8 cellular contexts compared by ENCODE assay signal in genomic region chr16:87764600-87765472, GRCh38. TPM values are rescaled to one million over a fixed set of nuclear protein-coding genes. Genes with fewer than 3 reads are reported as not detected.
DNase-seq lines count a peak whose midpoint lies in the region; FAIRE-seq and TF ChIP-seq lines count a peak whose summit lies in the region.

No MANE protein-coding gene starts in this region.

- peaks cover 18% of the 10 kb centered on the region for H3K79me2 ChIP-seq in fibroblast of lung (ENCODE audit: control insufficient read depth, insufficient read depth, low read length)

- peak overlapping the region; percentile 82 for H2AFZ ChIP-seq in fibroblast of lung (ENCODE audit: low read length)

- H3K36me3 ChIP-seq in BE2C, result peaks cover 25% of the 10 kb centered on the region
- H3K36me3 ChIP-seq in HAP-1 (replicated peaks), result peaks cover 41% of the 10 kb centered on the region
- peaks cover 6% of the 10 kb centered on the region for H3K36me3 ChIP-seq in WERI-Rb-1
- peaks cover 7% of the 10 kb centered on the region for H3K36me3 ChIP-seq in fibroblast of lung (ENCODE audit: control insufficient read depth, insufficient read depth, low read length)
- H3K36me3 ChIP-seq in skeletal muscle tissue (ENCODE audit: control insufficient read depth in 3 of 3, insufficient read depth in 3 of 3, low read length in 3 of 3), result peaks cover 14 to 32% (median 24%) of the 10 kb centered on the region in 3 donors

- no peak overlapping the region for H3K27ac ChIP-seq in WERI-Rb-1
- peak overlapping the region; percentile 94 for H3K27ac ChIP-seq in fibroblast of lung (ENCODE audit: insufficient read depth, low read length)
- H3K27ac ChIP-seq in skeletal muscle tissue (ENCODE audit: low read depth, low read length), result peak overlapping the region; percentile 88

- H3K4me1 ChIP-seq in BE2C (no peaks in the 10 kb centered on the region), HAP-1 (peaks cover 3% of the 10 kb centered on the region; the same call in 1 of the 2 replicates), fibroblast of lung (ENCODE audit: control insufficient read depth, extremely low read depth, insufficient read depth, low read length) (peaks cover 5% of the 10 kb centered on the region), skeletal muscle tissue (ENCODE audit: control insufficient read depth in 3 of 3, insufficient read depth in 3 of 3, low read length in 3 of 3) (peaks cover 14 to 25% (median 14%) of the 10 kb centered on the region in 3 donors)

- no peaks in the 10 kb centered on the region for H3K9me3 ChIP-seq in BE2C
- H3K9me3 ChIP-seq in HAP-1, result no peaks in the 10 kb centered on the region
- H3K9me3 ChIP-seq in WERI-Rb-1 (ENCODE audit: severe bottlenecking), result no peaks in the 10 kb centered on the region
- H3K9me3 ChIP-seq in fibroblast of lung (ENCODE audit: control insufficient read depth, insufficient read depth, low read depth, low read length), result no peaks in the 10 kb centered on the region
- no peaks in the 10 kb centered on the region for H3K9me3 ChIP-seq in skeletal muscle tissue (ENCODE audit: control insufficient read depth in 3 of 3, low read length in 3 of 3)

- TF ChIP-seq CTCF in BE2C (IDR thresholded peaks at IDR 0.05; ENCODE audit: low read depth, low read length) (no peak), WERI-Rb-1 (IDR thresholded peaks at IDR 0.05; ENCODE audit: low read depth, low read length) (no peak), fibroblast of lung (conservative IDR thresholded peaks at IDR 0.05 in 1 of 2, IDR thresholded peaks at IDR 0.05 in 1 of 2; ENCODE audit: low read depth in 1 of 2, low read length in 2 of 2) (no peak), D721Med (IDR thresholded peaks at IDR 0.05; ENCODE audit: insufficient read depth, missing control alignments) (no peak)

- peak overlapping the region; percentile 71 for H3K4me2 ChIP-seq in fibroblast of lung (ENCODE audit: extremely low read depth, insufficient read depth, low read length)

- H3K27me3 ChIP-seq in BE2C, result no peaks in the 10 kb centered on the region
- H3K27me3 ChIP-seq in HAP-1 (ENCODE audit: low read depth), result no peaks in the 10 kb centered on the region
- H3K27me3 ChIP-seq in WERI-Rb-1 (ENCODE audit: insufficient read depth, low read depth, severe bottlenecking), result no peaks in the 10 kb centered on the region
- no peaks in the 10 kb centered on the region for H3K27me3 ChIP-seq in fibroblast of lung (ENCODE audit: control insufficient read depth, insufficient read depth, low read length)
- no peaks in the 10 kb centered on the region for H3K27me3 ChIP-seq in skeletal muscle tissue (ENCODE audit: control insufficient read depth in 3 of 3, insufficient read depth in 3 of 3, low read length in 3 of 3)

- H3K9ac ChIP-seq in fibroblast of lung (ENCODE audit: insufficient read depth, low read length) (peak overlapping the region; percentile 94), skeletal muscle tissue (ENCODE audit: low read depth in 1 of 3, low read length in 3 of 3) (peak overlapping the region; percentile 89 to 92 (median 90))

- no peaks in the 10 kb centered on the region for H4K20me1 ChIP-seq in fibroblast of lung (ENCODE audit: control insufficient read depth, extremely low read depth, insufficient read depth, low read length)

- no peak for DNase-seq in BE2C
- DNase-seq in HAP-1 (ENCODE audit: low spot score in 2 of 2), result no peak
- DNase-seq in WERI-Rb-1, result no peak
- no peak for DNase-seq in fibroblast of lung (ENCODE audit: low read depth in 2 of 2)
- DNase-seq in D721Med (ENCODE audit: insufficient read length, low spot score), result no peak
- DNase-seq in T-helper 9 cell, result no peak
- no peak for DNase-seq in NCI-H1105 treated with DMSO at 0.1 percent for 48 hours (lab: John Stamatoyannopoulos, UW)

- peak overlapping the region; percentile 96 for H3K4me3 ChIP-seq in BE2C (ENCODE audit: low read depth, low read length)
- peak overlapping the region; percentile 93 for H3K4me3 ChIP-seq in HAP-1
- peak overlapping the region; percentile 68 for H3K4me3 ChIP-seq in WERI-Rb-1 (ENCODE audit: low read depth, low read length)
- H3K4me3 ChIP-seq in fibroblast of lung (replicated peaks in 1 of 4; ENCODE audit: control extremely low read depth in 1 of 4, insufficient read depth in 1 of 4, low read depth in 3 of 4, low read length in 4 of 4), result peak overlapping the region; percentile 81 to 91 (median 83)
- H3K4me3 ChIP-seq in skeletal muscle tissue (ENCODE audit: low read length in 3 of 3), result peak overlapping the region; percentile 82 to 92 (median 89)

- no peak for FAIRE-seq in D721Med (lab: Jason Lieb, UNC)

- in situ Hi-C loops in HAP-1 (cut with MboI; ENCODE audit: low sequenced_read_pairs), result no loop called here

RNA-seq across cellular contexts. Expression of gene KLHDC4, which starts 0.9 kb away (rescaled TPM):
- 72.7 TPM for polyA plus RNA-seq in BE2C (2012; ENCODE audit: insufficient read depth, insufficient read length, low read depth)
- total RNA-seq in fibroblast of lung, result 17.8 and 18.5 TPM in 2 replicates
- 7.3 and 13.8 TPM in 2 replicates for polyA plus RNA-seq in fibroblast of lung
- polyA plus RNA-seq in fibroblast of lung (2012), result 9.1 and 19.0 TPM in 2 replicates
- polyA minus RNA-seq in fibroblast of lung (ENCODE audit: low replicate concordance), result 4.7 and 11.3 TPM in 2 replicates
- 20.4 TPM for total RNA-seq in skeletal muscle tissue
